1 cellular context compared by ENCODE assay signal in the genomic region with DNA sequence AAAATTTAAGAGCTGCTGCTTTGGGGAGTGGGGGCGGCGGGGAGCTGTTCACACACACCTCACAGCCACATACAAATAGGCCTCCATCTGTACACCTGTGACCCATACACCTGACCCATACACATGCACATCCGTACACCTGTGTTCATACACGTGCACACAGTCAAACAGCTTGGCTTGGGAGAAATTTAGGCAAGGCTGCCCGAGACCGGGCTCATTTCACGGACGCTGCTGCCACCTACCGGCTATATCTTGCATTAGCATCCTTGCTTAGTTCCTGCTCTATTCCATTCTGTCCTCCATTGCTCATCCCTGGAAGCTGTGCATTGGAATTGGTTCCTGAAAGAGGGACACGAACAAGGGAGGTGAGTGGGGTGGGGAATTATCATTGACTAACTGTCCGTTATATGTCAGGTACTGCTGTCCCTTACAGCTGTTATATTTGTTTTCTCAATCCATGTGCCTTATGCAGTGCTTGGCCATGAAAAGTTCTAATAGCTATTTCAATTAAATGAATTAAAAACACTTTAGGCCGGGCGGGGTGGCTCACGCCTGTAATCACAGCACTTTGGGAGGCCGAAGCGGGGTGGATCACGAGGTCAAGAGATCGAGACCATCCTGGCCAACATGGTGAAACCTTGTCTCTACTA.
A peak's percentile ranks its signal among the peaks of the same experiment; 100 is the strongest.
TF ChIP-seq lines count a peak whose summit lies in the region.

No MANE protein-coding gene starts in this region.

TF ChIP-seq in K562, 482 proteins besides CTCF, POLR2A, EP300 and RAD21 (continued from another document and continues in another):
- TF ChIP-seq NR2F6 (CRISPR knock-in tag; IDR thresholded peaks at IDR 0.05): no peak
- TF ChIP-seq RCOR1 (IDR thresholded peaks at IDR 0.05; ENCODE audit: borderline replicate concordance in 1 of 2, low read depth in 2 of 2, low read length in 2 of 2): peak in 1 of 2 experiments; percentile 60; a peak in 1 of 4 replicates
- no peak for TF ChIP-seq TOE1 (IDR thresholded peaks at IDR 0.05; ENCODE audit: borderline replicate concordance)
- TF ChIP-seq TOE1 (CRISPR knock-in tag; IDR thresholded peaks at IDR 0.05; ENCODE audit: borderline replicate concordance, low read depth): no peak
- no peak for TF ChIP-seq ZNF707 (CRISPR knock-in tag; conservative IDR thresholded peaks at IDR 0.05)
- no peak for TF ChIP-seq ZNF143 (CRISPR knock-in tag; IDR thresholded peaks at IDR 0.05)
- TF ChIP-seq ZBTB5 (IDR thresholded peaks at IDR 0.05): no peak
- TF ChIP-seq, protein P1, sequence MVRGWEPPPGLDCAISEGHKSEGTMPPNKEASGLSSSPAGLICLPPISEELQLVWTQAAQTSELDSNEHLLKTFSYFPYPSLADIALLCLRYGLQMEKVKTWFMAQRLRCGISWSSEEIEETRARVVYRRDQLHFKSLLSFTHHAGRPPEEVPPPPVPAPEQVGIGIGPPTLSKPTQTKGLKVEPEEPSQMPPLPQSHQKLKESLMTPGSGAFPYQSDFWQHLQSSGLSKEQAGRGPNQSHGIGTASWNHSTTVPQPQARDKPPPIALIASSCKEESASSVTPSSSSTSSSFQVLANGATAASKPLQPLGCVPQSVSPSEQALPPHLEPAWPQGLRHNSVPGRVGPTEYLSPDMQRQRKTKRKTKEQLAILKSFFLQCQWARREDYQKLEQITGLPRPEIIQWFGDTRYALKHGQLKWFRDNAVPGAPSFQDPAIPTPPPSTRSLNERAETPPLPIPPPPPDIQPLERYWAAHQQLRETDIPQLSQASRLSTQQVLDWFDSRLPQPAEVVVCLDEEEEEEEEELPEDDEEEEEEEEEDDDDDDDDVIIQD (CRISPR knock-in tag; IDR thresholded peaks at IDR 0.05): no peak
- TF ChIP-seq DACH1 (IDR thresholded peaks at IDR 0.05; ENCODE audit: partially characterized antibody): peak; percentile 9
- no peak for TF ChIP-seq ZFP30 (CRISPR knock-in tag; IDR thresholded peaks at IDR 0.05; ENCODE audit: borderline replicate concordance)
- TF ChIP-seq ZNF518B (CRISPR knock-in tag; IDR thresholded peaks at IDR 0.05): no peak
- TF ChIP-seq ZC3H11A (IDR thresholded peaks at IDR 0.05; ENCODE audit: low read depth, low read length): no peak
- no peak for TF ChIP-seq KLF1 (tag; IDR thresholded peaks at IDR 0.05)
- TF ChIP-seq ETS2 (tag; IDR thresholded peaks at IDR 0.05; ENCODE audit: borderline replicate concordance, poor library complexity, severe bottlenecking): no peak
- 0 out of 2 replicates have a peak, but pooled peaks have one; percentile 49 for TF ChIP-seq ARID3A (IDR thresholded peaks at IDR 0.05; ENCODE audit: borderline replicate concordance, low read depth, low read length)
- TF ChIP-seq PURB (CRISPR knock-in tag; IDR thresholded peaks at IDR 0.05; ENCODE audit: low read depth): no peak
- TF ChIP-seq ZBTB33 (CRISPR knock-in tag; IDR thresholded peaks at IDR 0.05): 0 out of 2 replicates have a peak, but pooled peaks have one; percentile 60
- no peak for TF ChIP-seq KLF6 (CRISPR knock-in tag; IDR thresholded peaks at IDR 0.05; ENCODE audit: borderline replicate concordance)
- TF ChIP-seq, protein P2, sequence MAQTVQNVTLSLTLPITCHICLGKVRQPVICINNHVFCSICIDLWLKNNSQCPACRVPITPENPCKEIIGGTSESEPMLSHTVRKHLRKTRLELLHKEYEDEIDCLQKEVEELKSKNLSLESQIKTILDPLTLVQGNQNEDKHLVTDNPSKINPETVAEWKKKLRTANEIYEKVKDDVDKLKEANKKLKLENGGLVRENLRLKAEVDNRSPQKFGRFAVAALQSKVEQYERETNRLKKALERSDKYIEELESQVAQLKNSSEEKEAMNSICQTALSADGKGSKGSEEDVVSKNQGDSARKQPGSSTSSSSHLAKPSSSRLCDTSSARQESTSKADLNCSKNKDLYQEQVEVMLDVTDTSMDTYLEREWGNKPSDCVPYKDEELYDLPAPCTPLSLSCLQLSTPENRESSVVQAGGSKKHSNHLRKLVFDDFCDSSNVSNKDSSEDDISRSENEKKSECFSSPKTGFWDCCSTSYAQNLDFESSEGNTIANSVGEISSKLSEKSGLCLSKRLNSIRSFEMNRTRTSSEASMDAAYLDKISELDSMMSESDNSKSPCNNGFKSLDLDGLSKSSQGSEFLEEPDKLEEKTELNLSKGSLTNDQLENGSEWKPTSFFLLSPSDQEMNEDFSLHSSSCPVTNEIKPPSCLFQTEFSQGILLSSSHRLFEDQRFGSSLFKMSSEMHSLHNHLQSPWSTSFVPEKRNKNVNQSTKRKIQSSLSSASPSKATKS (CRISPR knock-in tag; IDR thresholded peaks at IDR 0.05): no peak
- TF ChIP-seq ZNF316 (IDR thresholded peaks at IDR 0.05): no peak
- peak; percentile 52; the same call in 1 of the 2 replicates for TF ChIP-seq ESRRA (IDR thresholded peaks at IDR 0.05; ENCODE audit: borderline replicate concordance, low read depth)
- TF ChIP-seq MYBL2 (IDR thresholded peaks at IDR 0.05; ENCODE audit: low read depth): no peak
- no peak for TF ChIP-seq MYBL2 (CRISPR knock-in tag; IDR thresholded peaks at IDR 0.05; ENCODE audit: borderline replicate concordance)
- TF ChIP-seq POLR2H (tag; IDR thresholded peaks at IDR 0.05; ENCODE audit: low read depth): no peak
- TF ChIP-seq, protein P3, sequence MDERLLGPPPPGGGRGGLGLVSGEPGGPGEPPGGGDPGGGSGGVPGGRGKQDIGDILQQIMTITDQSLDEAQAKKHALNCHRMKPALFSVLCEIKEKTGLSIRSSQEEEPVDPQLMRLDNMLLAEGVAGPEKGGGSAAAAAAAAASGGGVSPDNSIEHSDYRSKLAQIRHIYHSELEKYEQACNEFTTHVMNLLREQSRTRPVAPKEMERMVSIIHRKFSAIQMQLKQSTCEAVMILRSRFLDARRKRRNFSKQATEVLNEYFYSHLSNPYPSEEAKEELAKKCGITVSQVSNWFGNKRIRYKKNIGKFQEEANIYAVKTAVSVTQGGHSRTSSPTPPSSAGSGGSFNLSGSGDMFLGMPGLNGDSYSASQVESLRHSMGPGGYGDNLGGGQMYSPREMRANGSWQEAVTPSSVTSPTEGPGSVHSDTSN (CRISPR knock-in tag; IDR thresholded peaks at IDR 0.05; ENCODE audit: low read depth): no peak
- TF ChIP-seq, protein P3 (tag; conservative IDR thresholded peaks at IDR 0.05; ENCODE audit: low read depth): no peak
- TF ChIP-seq RBM14 (IDR thresholded peaks at IDR 0.05; ENCODE audit: borderline replicate concordance, insufficient read depth, low read depth, low read length): no peak
